In genomic region chr6:143103916-143104315, GRCh38 we compare ENCODE assay signal across 25 cellular contexts.
"Had no signal": no experiment of that assay in that cellular context is flagged by ENCODE, and none has a peak within 500 bp of the region (broad histone marks: within the 10 kb centered on the region; RNA-seq: fewer than 3 reads in every experiment).

No MANE protein-coding gene starts in this region.

- ATAC-seq: naive thymus-derived CD8-positive, alpha-beta T cell; natural killer cell treated with Interleukin-12 subunit alpha and Interleukin-12 subunit beta and Interleukin-15 and Interleukin-18, amount 100 ng/mL, for 72 hours; right cardiac atrium; right lobe of liver had no signal

- DNase-seq: naive B cell; naive thymus-derived CD8-positive, alpha-beta T cell; nephron progenitor cell; occipital lobe; ovary; posterior cingulate gyrus; psoas muscle; right cardiac atrium; right lobe of liver; sigmoid colon; spleen; stimulated activated CD4-positive, alpha-beta T cell treated with anti-CD3 and anti-CD28 coated beads, Interleukin-12 subunit alpha, Interleukin-12 subunit beta, amount 100 ng/mL, for 4 hours; stimulated activated CD4-positive, alpha-beta T cell treated with anti-CD3 and anti-CD28 coated beads, Interleukin-1b, Interleukin-23, amount 100 ng/mL, for 48 hours; stimulated activated CD4-positive, alpha-beta T cell treated with anti-CD3 and anti-CD28 coated beads, Interleukin-4, amount 100 ng/mL, for 1 hour; stimulated activated CD4-positive, alpha-beta T cell treated with anti-CD3 and anti-CD28 coated beads, Interleukin-4, amount 100 ng/mL, for 4 hours; stimulated activated CD8-positive, alpha-beta memory T cell treated with anti-CD3 and anti-CD28 coated beads, Interleukin-4, amount 100 ng/mL, for 48 hours; stimulated activated naive CD4-positive, alpha-beta T cell treated with Interleukin-2 at 50 U/mL for 16 hours; stomach; thyroid gland; trophoblast cell; upper lobe of left lung had no signal

- H3K27me3 Mint-ChIP-seq: naive B cell; naive thymus-derived CD8-positive, alpha-beta T cell; natural killer cell treated with Interleukin-12 subunit alpha and Interleukin-12 subunit beta and Interleukin-15 and Interleukin-18, amount 100 ng/mL, for 72 hours; progenitor cell of endocrine pancreas; stimulated activated naive CD8-positive, alpha-beta T cell treated with anti-CD3 and anti-CD28 coated beads, Interleukin-15, Interleukin-2, amounts not matched to agents 100 ng/mL and 50 ng/mL, for 24 hours had no signal

- H3K4me3 Mint-ChIP-seq: naive B cell; naive thymus-derived CD8-positive, alpha-beta T cell; natural killer cell treated with Interleukin-12 subunit alpha and Interleukin-12 subunit beta and Interleukin-15 and Interleukin-18, amount 100 ng/mL, for 72 hours; nephron progenitor cell; neural crest cell; stimulated activated naive CD8-positive, alpha-beta T cell treated with anti-CD3 and anti-CD28 coated beads, Interleukin-15, Interleukin-2, amounts not matched to agents 100 ng/mL and 50 ng/mL, for 24 hours had no signal

- H3K36me3 Mint-ChIP-seq: naive B cell; natural killer cell treated with Interleukin-12 subunit alpha and Interleukin-12 subunit beta and Interleukin-15 and Interleukin-18, amount 100 ng/mL, for 72 hours had no signal

- H3K9me3 Mint-ChIP-seq: naive thymus-derived CD8-positive, alpha-beta T cell; natural killer cell treated with Interleukin-12 subunit alpha and Interleukin-12 subunit beta and Interleukin-15 and Interleukin-18, amount 100 ng/mL, for 72 hours; nephron progenitor cell had no signal

- H3K27ac Mint-ChIP-seq: naive B cell; naive thymus-derived CD8-positive, alpha-beta T cell; natural killer cell treated with Interleukin-12 subunit alpha and Interleukin-12 subunit beta and Interleukin-15 and Interleukin-18, amount 100 ng/mL, for 72 hours; nephron progenitor cell; progenitor cell of endocrine pancreas; stimulated activated naive CD8-positive, alpha-beta T cell treated with anti-CD3 and anti-CD28 coated beads, Interleukin-15, Interleukin-2, amounts not matched to agents 100 ng/mL and 50 ng/mL, for 24 hours had no signal

- H3K4me1 Mint-ChIP-seq: naive B cell had no signal
